Comparison of ENCODE assay signal across 14 cellular contexts in the genomic region with DNA sequence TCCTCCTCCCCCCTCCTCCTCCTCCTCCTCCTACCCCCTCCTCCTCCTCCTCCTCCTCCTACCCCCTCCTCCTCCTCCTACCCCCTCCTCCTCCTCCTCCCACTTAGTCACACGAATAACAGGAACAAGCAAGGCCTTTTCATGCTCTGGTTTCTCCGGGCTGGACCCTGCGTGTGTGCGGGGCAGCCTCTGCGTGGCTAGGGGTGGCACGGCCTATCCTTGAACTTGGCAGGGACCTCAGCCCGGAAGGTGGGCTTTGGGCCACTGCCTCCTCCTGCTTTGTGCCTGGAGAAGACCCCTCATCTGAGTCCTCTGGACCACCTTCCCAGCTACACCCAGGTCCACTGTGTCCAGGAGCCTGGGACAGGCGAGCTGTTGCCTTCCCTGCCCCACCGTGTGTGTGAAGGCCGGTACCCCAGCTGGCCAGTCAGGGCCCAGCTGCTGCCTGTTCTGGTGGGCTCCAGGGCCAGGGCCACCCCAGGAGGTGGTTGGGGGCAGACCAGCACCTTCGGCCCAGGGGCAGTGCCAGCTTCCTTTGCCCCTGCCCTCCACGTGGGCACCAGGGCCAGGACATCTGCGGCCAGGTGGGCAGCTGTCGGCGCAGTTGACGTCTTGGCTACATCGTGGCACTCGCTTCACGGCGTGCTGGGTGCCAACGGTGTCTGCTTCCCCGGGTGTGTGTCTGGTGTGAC. TPM values are rescaled to one million over a fixed set of nuclear protein-coding genes. Genes with fewer than 3 reads are reported as not detected.
DNase-seq lines count a peak whose midpoint lies in the region; ATAC-seq and TF ChIP-seq lines count a peak whose summit lies in the region.
"Had no signal": no experiment of that assay in that cellular context is flagged by ENCODE, and none has a peak within 500 bp of the region (broad histone marks: within the 10 kb centered on the region; RNA-seq: fewer than 3 reads in every experiment).

No MANE protein-coding gene starts in this region.

- H3K36me3 ChIP-seq in breast epithelium, result no peaks in the 10 kb centered on the region
- no peaks in the 10 kb centered on the region for H3K36me3 ChIP-seq in uterus

- peak overlapping the region; percentile 62 to 85 for H3K27ac ChIP-seq in breast epithelium
- H3K27ac ChIP-seq in uterus, result peak overlapping the region; percentile 84 to 91

- TF ChIP-seq CTCF in breast epithelium (IDR thresholded peaks at IDR 0.05) (no peak), MCF 10A (IDR thresholded peaks at IDR 0.05; ENCODE audit: unreplicated experiment) (no peak), fibroblast of pulmonary artery (IDR thresholded peaks at IDR 0.05; ENCODE audit: low read length, missing control alignments) (no peak), uterus (IDR thresholded peaks at IDR 0.05) (no peak)

- TF ChIP-seq POLR2A in breast epithelium (IDR thresholded peaks at IDR 0.05), result no peak
- no peak for TF ChIP-seq POLR2A in uterus (IDR thresholded peaks at IDR 0.05)

- no peaks in the 10 kb centered on the region for H3K27me3 ChIP-seq in breast epithelium
- H3K27me3 ChIP-seq in uterus, result no peaks in the 10 kb centered on the region

- ATAC-seq in T-helper 17 cell, result no peak

- peaks cover 0 to 7% of the 10 kb centered on the region in 2 donors for H3K4me1 ChIP-seq in breast epithelium
- peaks cover 0 to 28% of the 10 kb centered on the region in 2 donors for H3K4me1 ChIP-seq in uterus
- H3K4me1 ChIP-seq: Caco-2 had no signal

- no peaks in the 10 kb centered on the region for H3K9me3 ChIP-seq in breast epithelium
- no peaks in the 10 kb centered on the region for H3K9me3 ChIP-seq in uterus
- no peaks in the 10 kb centered on the region for H3K9me3 ChIP-seq in T-helper 17 cell (ENCODE audit: control insufficient read depth, low read length, poor library complexity, severe bottlenecking)
- H3K9me3 ChIP-seq: Caco-2, mucosa of descending colon had no signal

- no peaks in the 10 kb centered on the region for H3K9me3 Mint-ChIP-seq in MCF 10A (ENCODE audit: unreplicated experiment)
- H3K9me3 Mint-ChIP-seq: activated B cell treated with CpG ODN at 0.5 μM for 24 hours, HFFc6 had no signal

- POLR2A ChIA-PET in MCF 10A (lab: Yijun Ruan, JAX), result no interaction called here

- no peak overlapping the region for H3K4me3 Mint-ChIP-seq in MCF 10A (ENCODE audit: unreplicated experiment)
- no peak overlapping the region for H3K4me3 Mint-ChIP-seq in T-helper 17 cell
- H3K4me3 Mint-ChIP-seq: activated B cell treated with CpG ODN at 0.5 μM for 24 hours, HFFc6 had no signal

- H3K27ac Mint-ChIP-seq in MCF 10A (ENCODE audit: low read depth, unreplicated experiment) (no peak overlapping the region), T-helper 17 cell (no peak overlapping the region)
- H3K27ac Mint-ChIP-seq: activated B cell treated with CpG ODN at 0.5 μM for 24 hours had no signal

- intact Hi-C loops in breast epithelium (cut with DNase I; ENCODE audit: low total_unique reads) (loop anchor here (5.0 kb wide), 1 partner anchor 946 kb away; no protein-coding TSS in a partner anchor), MCF 10A (cut with micrococcal nuclease) (no loop called here), uterus (cut with DNase I; ENCODE audit: low total_unique reads) (no loop called here)

- H3K4me1 Mint-ChIP-seq in MCF 10A (ENCODE audit: insufficient read depth, unreplicated experiment) (no peaks in the 10 kb centered on the region), T-helper 17 cell (peaks cover 2% of the 10 kb centered on the region)

- no peaks in the 10 kb centered on the region for H3K27me3 Mint-ChIP-seq in MCF 10A (ENCODE audit: insufficient read depth, unreplicated experiment)
- H3K27me3 Mint-ChIP-seq in T-helper 17 cell, result no peaks in the 10 kb centered on the region
- H3K27me3 Mint-ChIP-seq: activated B cell treated with CpG ODN at 0.5 μM for 24 hours had no signal

- H3K36me3 Mint-ChIP-seq in MCF 10A (ENCODE audit: insufficient read depth, unreplicated experiment) (peaks cover 58% of the 10 kb centered on the region), T-helper 17 cell (ENCODE audit: low read depth) (peaks cover 3% of the 10 kb centered on the region)

- no TSS peak for BruUV-seq in MCF 10A (replicated peaks; lab: Mats Ljungman, UMichigan)

- no peak overlapping the region for H3K4me3 ChIP-seq in breast epithelium
- no peak overlapping the region for H3K4me3 ChIP-seq in fibroblast of pulmonary artery (replicated peaks; ENCODE audit: low read depth, low read length)
- no peak overlapping the region for H3K4me3 ChIP-seq in uterus
- H3K4me3 ChIP-seq: mucosa of descending colon had no signal

- no peak for DNase-seq in breast epithelium (ENCODE audit: low spot score in 2 of 2)
- DNase-seq in MCF 10A (ENCODE audit: unreplicated experiment), result no peak
- peak; percentile 8 for DNase-seq in fibroblast of pulmonary artery (ENCODE audit: low read depth)
- peak; percentile 9 for DNase-seq in renal cortical epithelial cell (ENCODE audit: low read depth)
- DNase-seq in uterus, result peak in 1 of 2 donors; percentile 58
- no peak for DNase-seq in SIG-M5 treated with dmso at 0.1 percent for 504 hours (lab: John Stamatoyannopoulos, UW; ENCODE audit: unreplicated experiment)
- no peak for DNase-seq in T-helper 17 cell
- no peak for DNase-seq in NCI-H1105 treated with DMSO at 0.1 percent for 48 hours (lab: John Stamatoyannopoulos, UW)
- DNase-seq: activated B cell treated with CpG ODN at 0.5 μM for 24 hours; activated CD8-positive, alpha-beta memory T cell treated with anti-CD3 and anti-CD28 coated beads, Interleukin-2, amount 50 U/mL, for 4 hours; cortex of kidney had no signal

- CTCF ChIA-PET in MCF 10A (lab: Yijun Ruan, JAX), result no interaction called here

RNA-seq across cellular contexts. Expression of a gene that starts 35.4 kb away (rescaled TPM):
- total RNA-seq in breast epithelium (1 to 10 TPM in 2 of 3 donors, under 1 TPM in 1; 0.66 to 3.1 (median 1.1) TPM), MCF 10A (2022) (6.9 and 11.3 TPM in 2 replicates), renal cortical epithelial cell (0.45 and 7.3 TPM in 2 replicates), uterus (10 to 100 TPM in 1 of 4 donors, 1 to 10 TPM in 1, not detected in 2; 2.0 to 10.4 TPM), T-helper 17 cell (1 to 10 TPM in 1 of 2 donors, under 1 TPM in 1; 0.86 to 1.5 TPM)

RNA-seq across cellular contexts. Expression of a gene that starts 40.2 kb away (rescaled TPM):
- total RNA-seq in breast epithelium (100 to 1,000 TPM in 1 of 3 donors, 10 to 100 TPM in 2; 52.3 to 105 (median 60.7) TPM), MCF 10A (2022) (44.4 and 52.9 TPM in 2 replicates), renal cortical epithelial cell (9.6 and 44.6 TPM in 2 replicates), uterus (100 to 1,000 TPM in 1 of 4 donors, 10 to 100 TPM in 3; 32.6 to 128 (median 73.9) TPM), T-helper 17 cell (10 to 100 TPM; 39.1 to 40.9 TPM)

Comparison
In these comparisons a context has a peak if more than half of its experiments do, and no peak if none do; other contexts are left out.
1. DNase-seq: peak in fibroblast of pulmonary artery (single experiment) and renal cortical epithelial cell (single experiment); none in breast epithelium (0 of 2), MCF 10A (single experiment), SIG-M5 treated with dmso at 0.1 percent for 504 hours (single experiment), T-helper 17 cell (0 of 3) and NCI-H1105 treated with DMSO at 0.1 percent for 48 hours (single experiment).